27 cellular contexts compared by ENCODE assay signal in genomic region chr13:102561933-102562332, GRCh38. TPM values are rescaled to one million over a fixed set of nuclear protein-coding genes. Genes with fewer than 3 reads are reported as not detected.
DNase-seq lines count a peak whose midpoint lies in the region; ATAC-seq, FAIRE-seq and TF ChIP-seq lines count a peak whose summit lies in the region.
"Had no signal": no experiment of that assay in that cellular context is flagged by ENCODE, and none has a peak within 500 bp of the region (broad histone marks: within the 10 kb centered on the region; RNA-seq: fewer than 3 reads in every experiment).

No MANE protein-coding gene starts in this region.

- H2AFZ ChIP-seq in KMS-11 (ENCODE audit: low read depth) (no peak overlapping the region), HepG2 (ENCODE audit: low read length) (no peak overlapping the region)

- H3K4me2 ChIP-seq in KMS-11 (peak overlapping the region; percentile 82), HepG2 (ENCODE audit: low read depth, low read length) (no peak overlapping the region)
- H3K4me2 ChIP-seq: A549; BLaER1 treated with 17β-estradiol and CSF1 and Interleukin-3, amounts not matched to agents 10 nM and 100 nM had no signal

- TF ChIP-seq POLR2A in HepG2 (IDR thresholded peaks at IDR 0.05; ENCODE audit: insufficient read depth in 1 of 2, low read depth in 2 of 2, low read length in 2 of 2): no peak

- H3K4me3 Mint-ChIP-seq in T-cell: no peak overlapping the region
- H3K4me3 Mint-ChIP-seq in mesothelial cell of epicardium: no peak overlapping the region
- H3K4me3 Mint-ChIP-seq: CD14-positive monocyte; CD4-positive, alpha-beta T cell; CD8-positive, alpha-beta memory T cell; HFFc6 had no signal

- no peak overlapping the region for H3K9ac ChIP-seq in KMS-11
- H3K9ac ChIP-seq in HepG2 (ENCODE audit: insufficient read depth, low read depth, low read length): no peak overlapping the region
- H3K9ac ChIP-seq: BLaER1 treated with 17β-estradiol and CSF1 and Interleukin-3, amounts not matched to agents 10 nM and 100 nM had no signal

- TF ChIP-seq EP300 in HepG2 (IDR thresholded peaks at IDR 0.05; ENCODE audit: low read depth in 2 of 2, low read length in 2 of 2): no peak
- TF ChIP-seq EP300 in HepG2 (CRISPR knock-in tag; IDR thresholded peaks at IDR 0.05; ENCODE audit: borderline replicate concordance): no peak

- POLR2A ChIA-PET in HepG2 (lab: Yijun Ruan, JAX) (no interaction called here), T-cell (lab: Charles Lee) (interaction anchor here in 1 of 2 donors (0.6 kb wide), 1 partner anchor 121 kb away, joined by 3 read pairs; no protein-coding TSS in a partner anchor)

- H3K79me2 ChIP-seq in KMS-11 (ENCODE audit: insufficient read depth, low read depth) (no peaks in the 10 kb centered on the region), HepG2 (ENCODE audit: insufficient read depth, low read length) (no peaks in the 10 kb centered on the region)

- H3K36me3 Mint-ChIP-seq in T-cell (no peaks in the 10 kb centered on the region), mesothelial cell of epicardium (no peaks in the 10 kb centered on the region)
- H3K36me3 Mint-ChIP-seq: CD14-positive monocyte; CD8-positive, alpha-beta memory T cell had no signal

- H3K4me1 ChIP-seq in KMS-11 (ENCODE audit: low read depth, poor library complexity, severe bottlenecking): peaks cover 40% of the 10 kb centered on the region
- peaks cover 12% of the 10 kb centered on the region for H3K4me1 ChIP-seq in HepG2 (ENCODE audit: insufficient read depth, low read length)
- H3K4me1 ChIP-seq: A549; BE2C; BLaER1 treated with 17β-estradiol and CSF1 and Interleukin-3, amounts not matched to agents 10 nM and 100 nM; HAP-1 had no signal

- H3K9me3 Mint-ChIP-seq in T-cell: peaks cover 0 to 6% (median 0%) of the 10 kb centered on the region in 3 donors
- H3K9me3 Mint-ChIP-seq in mesothelial cell of epicardium: peaks cover 21% of the 10 kb centered on the region
- H3K9me3 Mint-ChIP-seq: CD4-positive, alpha-beta T cell; HFFc6 had no signal

- H3K27ac ChIP-seq in KMS-11 (no peak overlapping the region), HepG2 (ENCODE audit: extremely low read length, insufficient read depth, low read length) (no peak overlapping the region)
- H3K27ac ChIP-seq: A549; BLaER1 treated with 17β-estradiol and CSF1 and Interleukin-3, amounts not matched to agents 10 nM and 100 nM had no signal

- intact Hi-C loops in HepG2 (cut with micrococcal nuclease; ENCODE audit: unreplicated experiment): no loop called here

- no peak overlapping the region for H3K4me3 ChIP-seq in KMS-11 (IDR thresholded peaks at IDR 0.05; ENCODE audit: insufficient read depth, low read depth, low read length)
- no peak overlapping the region for H3K4me3 ChIP-seq in epithelial cell of esophagus (ENCODE audit: low read length)
- no peak overlapping the region for H3K4me3 ChIP-seq in HepG2 (replicated peaks in 1 of 3; ENCODE audit: insufficient read depth in 1 of 3, low read depth in 2 of 3, low read length in 3 of 3)
- H3K4me3 ChIP-seq: A549; BLaER1 treated with 17β-estradiol and CSF1 and Interleukin-3, amounts not matched to agents 10 nM and 100 nM; GM12878; HAP-1 had no signal

- TF ChIP-seq CTCF in KMS-11 (conservative IDR thresholded peaks at IDR 0.05; ENCODE audit: low read depth, low read length): no peak
- TF ChIP-seq CTCF in epithelial cell of esophagus (IDR thresholded peaks at IDR 0.05; ENCODE audit: insufficient read depth, low read depth, low read length, missing control alignments): no peak
- TF ChIP-seq CTCF in HepG2 (CRISPR knock-in tag; IDR thresholded peaks at IDR 0.05): no peak
- TF ChIP-seq CTCF in mesothelial cell of epicardium (IDR thresholded peaks at IDR 0.05; ENCODE audit: unreplicated experiment): no peak

- DNase-seq in epithelial cell of esophagus (ENCODE audit: low read depth) (peak; percentile 42), HepG2 (ENCODE audit: low spot score) (peak; percentile 29), myocyte (ENCODE audit: low read depth) (peak; percentile 18), T-cell (no peak), mesothelial cell of epicardium (ENCODE audit: low spot score in 2 of 2, unreplicated experiment in 2 of 2) (no peak), SHP77 treated with DMSO at 0.1 percent for 48 hours (lab: John Stamatoyannopoulos, UW) (no peak)
- DNase-seq: 8988T; ACHN; AML-193; BE2C; CD4-positive, alpha-beta T cell; CD8-positive, alpha-beta memory T cell; DMS 273 treated with DMSO at 0.1 percent for 48 hours; DMS79; EL; GDM1; GOT3; HFFc6 had no signal

- ATAC-seq in HepG2 (peak; percentile 90), T-cell (replicated peaks in 1 of 4) (no peak), HG02678 (IDR thresholded peaks at IDR 0.05; ENCODE audit: unreplicated experiment) (no peak)
- ATAC-seq: A549, GM12878 had no signal

- no peaks in the 10 kb centered on the region for H3K4me1 Mint-ChIP-seq in T-cell
- H3K4me1 Mint-ChIP-seq in mesothelial cell of epicardium: no peaks in the 10 kb centered on the region
- H3K4me1 Mint-ChIP-seq: CD14-positive monocyte; CD8-positive, alpha-beta memory T cell had no signal

- H3K27me3 ChIP-seq in KMS-11 (ENCODE audit: insufficient read depth, low read depth) (no peaks in the 10 kb centered on the region), HepG2 (ENCODE audit: control insufficient read depth in 1 of 2, insufficient read depth in 2 of 2, low read length in 2 of 2) (0 out of 5 replicates have a peak, but pooled peaks cover 0 to 2% of the 10 kb centered on the region in 2 experiments)
- H3K27me3 ChIP-seq: BE2C; BLaER1 treated with 17β-estradiol and CSF1 and Interleukin-3, amounts not matched to agents 10 nM and 100 nM had no signal

- in situ Hi-C loops in HepG2 (cut with HindIII; ENCODE audit: extremely low pct_ligation_motif_present, low pct_unique_long_range_greater_than_20kb): loop anchor here (25.0 kb wide), 3 partner anchors 425 to 775 kb away; no protein-coding TSS in a partner anchor

- H3K27me3 Mint-ChIP-seq in T-cell (peaks cover 12 to 13% of the 10 kb centered on the region in 2 donors), mesothelial cell of epicardium (ENCODE audit: low read depth) (peaks cover 30% of the 10 kb centered on the region)

- no peaks in the 10 kb centered on the region for H3K9me3 ChIP-seq in HepG2 (ENCODE audit: low read length)
- H3K9me3 ChIP-seq: A549; BE2C; BLaER1 treated with 17β-estradiol and CSF1 and Interleukin-3, amounts not matched to agents 10 nM and 100 nM; HAP-1 had no signal

- H4K20me1 ChIP-seq in KMS-11 (ENCODE audit: insufficient read depth) (no peaks in the 10 kb centered on the region), HepG2 (ENCODE audit: insufficient read depth, low read length) (no peaks in the 10 kb centered on the region)
- H4K20me1 ChIP-seq: BLaER1 treated with 17β-estradiol and CSF1 and Interleukin-3, amounts not matched to agents 10 nM and 100 nM had no signal

- TF ChIP-seq RAD21 in HepG2 (CRISPR knock-in tag; IDR thresholded peaks at IDR 0.05): no peak

- whole genome bisulfite sequencing in HepG2 (ENCODE audit: low lambda C conversion rate): 4% methylated on average over 1 of the region's 1 CpG

- H3K36me3 ChIP-seq in KMS-11 (ENCODE audit: insufficient read depth): no peaks in the 10 kb centered on the region
- no peaks in the 10 kb centered on the region for H3K36me3 ChIP-seq in HepG2 (replicated peaks in 1 of 2; ENCODE audit: control insufficient read depth in 1 of 2, insufficient read depth in 2 of 2, low read length in 2 of 2)
- H3K36me3 ChIP-seq: BE2C; BLaER1 treated with 17β-estradiol and CSF1 and Interleukin-3, amounts not matched to agents 10 nM and 100 nM; HAP-1 had no signal

- H3K27ac Mint-ChIP-seq in T-cell (no peak overlapping the region), mesothelial cell of epicardium (no peak overlapping the region)
- H3K27ac Mint-ChIP-seq: CD14-positive monocyte; CD4-positive, alpha-beta T cell; HFFc6 had no signal

- FAIRE-seq in HepG2 (lab: Jason Lieb, UNC): no peak
- FAIRE-seq: A549, D721Med, GM12878, H54 had no signal

- no TSS peak for BruUV-seq in HepG2 (replicated peaks; lab: Mats Ljungman, UMichigan)

- CTCF ChIA-PET in HepG2 (lab: Yijun Ruan, JAX; ENCODE audit: low intra/inter-chr PET ratio, low total read pairs): no interaction called here
- CTCF ChIA-PET in T-cell (lab: Charles Lee): interaction anchor here in 1 of 2 donors (0.6 kb wide), 1 partner anchor 10 kb away, joined by 3 read pairs; no protein-coding TSS in a partner anchor

TF ChIP-seq in HepG2, 621 proteins besides CTCF, POLR2A, EP300 and RAD21 (continues in another document):
- TF ChIP-seq XRCC5 (optimal IDR thresholded peaks at IDR 0.05; ENCODE audit: low read length) (no peak), AHR (CRISPR knock-in tag; IDR thresholded peaks at IDR 0.05) (no peak), YY1 (IDR thresholded peaks at IDR 0.05; ENCODE audit: insufficient read depth, insufficient replicate concordance, low read depth, low read length) (no peak), PRMT3 (CRISPR knock-in tag; IDR thresholded peaks at IDR 0.05; ENCODE audit: borderline replicate concordance, low read depth) (no peak), SMARCC2 (IDR thresholded peaks at IDR 0.05) (no peak)

RNA-seq across cellular contexts. Expression of gene TPP2, which starts 34.9 kb away (rescaled TPM):
- total RNA-seq in HepG2 (2016; rRNA removed; fragmentation: Illumina TruSeq; extraction: Trizol) (52.1 and 71.7 TPM in 2 replicates), myocyte (49.3 and 54.6 TPM in 2 replicates), T-cell (100 to 1,000 TPM; 111 to 135 (median 115) TPM), mesothelial cell of epicardium (44.6 to 54.2 TPM (median 45.4 TPM) in 3 replicates)
- 4.5 and 7.4 TPM in 2 replicates for total RNA-seq in HepG2 (2016; cell fraction: cytosol; rRNA removed; fragmentation: Illumina TruSeq; extraction: Trizol; ENCODE audit: low read depth)
- 52.2 and 73.2 TPM in 2 replicates for total RNA-seq in HepG2 (2016; cell fraction: insoluble cytoplasmic fraction; rRNA removed; fragmentation: Illumina TruSeq; extraction: Trizol)
- total RNA-seq in HepG2 (2016; cell fraction: membrane; rRNA removed; fragmentation: Illumina TruSeq; extraction: Trizol): 13.5 and 14.1 TPM in 2 replicates
- 75.0 and 80.5 TPM in 2 replicates for total RNA-seq in HepG2 (2016; cell fraction: nucleus; rRNA removed; fragmentation: Illumina TruSeq; extraction: Trizol)
- 14.6 and 16.4 TPM in 2 replicates for polyA plus RNA-seq in HepG2 (2011; rRNA removed)
- polyA plus RNA-seq in HepG2 (2011; cell fraction: cytosol; rRNA removed): 5.3 and 7.5 TPM in 2 replicates
- 30.3 and 38.4 TPM in 2 replicates for polyA plus RNA-seq in HepG2 (2011; cell fraction: nucleus; rRNA removed)
- 20.4 and 22.7 TPM in 2 replicates for polyA plus RNA-seq in HepG2 (2012)
- polyA plus RNA-seq in HepG2 (2016; cell fraction: cytosol; fragmentation: Illumina TruSeq; extraction: Trizol; ENCODE audit: low read depth): 2.0 and 2.9 TPM in 2 replicates
- 48.8 and 48.9 TPM in 2 replicates for polyA plus RNA-seq in HepG2 (2016; cell fraction: insoluble cytoplasmic fraction; fragmentation: Illumina TruSeq; extraction: Trizol; ENCODE audit: low read depth)
- 5.2 TPM in 2 replicates for polyA plus RNA-seq in HepG2 (2016; cell fraction: membrane; fragmentation: Illumina TruSeq; extraction: Trizol; ENCODE audit: low read depth)
- 97.8 and 99.2 TPM in 2 replicates for polyA plus RNA-seq in HepG2 (2016; cell fraction: nucleus; fragmentation: Illumina TruSeq; extraction: Trizol; ENCODE audit: insufficient read depth, low read depth)
- 11.5 and 23.1 TPM in 2 replicates for polyA minus RNA-seq in HepG2 (2011; rRNA and poly(A)+ RNA removed; ENCODE audit: low replicate concordance)
- 16.0 and 19.1 TPM in 2 replicates for polyA minus RNA-seq in HepG2 (2011; cell fraction: cytosol; rRNA and poly(A)+ RNA removed)
- polyA minus RNA-seq in HepG2 (2011; cell fraction: nucleus; rRNA and poly(A)+ RNA removed): 109 and 114 TPM in 2 replicates
- 11.4 TPM for polyA plus RNA-seq in myocyte (2012)

Comparison
In these comparisons a context has a peak if more than half of its experiments do, and no peak if none do; other contexts are left out.
1. DNase-seq: peak in epithelial cell of esophagus (single experiment), HepG2 (single experiment) and myocyte (single experiment); none in T-cell (0 of 34), mesothelial cell of epicardium (0 of 2) and SHP77 treated with DMSO at 0.1 percent for 48 hours (single experiment).